In the genomic region with DNA sequence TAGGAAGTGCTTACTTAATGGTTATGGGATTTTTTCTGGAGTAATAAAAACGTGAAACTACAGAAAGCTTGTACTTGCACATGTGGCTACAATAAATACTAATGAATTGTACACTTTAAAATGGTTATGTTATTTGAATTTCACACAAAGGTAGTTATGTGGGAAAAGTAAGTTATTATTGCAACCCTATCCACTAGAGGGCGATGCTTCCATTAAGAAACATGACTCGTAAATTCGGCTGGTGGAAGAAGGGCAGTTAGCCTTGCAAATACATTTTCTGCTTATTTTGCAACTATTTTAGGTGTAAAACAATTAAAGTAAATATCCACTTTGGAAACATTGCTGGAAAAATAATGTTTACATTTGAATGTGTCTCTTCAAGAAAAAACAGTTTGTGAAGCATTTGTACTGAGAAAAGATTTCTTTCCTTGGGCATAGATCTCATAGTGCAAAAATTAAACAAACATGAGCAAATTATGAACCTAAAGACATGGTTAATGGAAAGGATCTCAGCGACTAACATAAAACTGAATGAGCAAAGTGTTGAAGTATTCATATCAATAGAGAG, we compare ENCODE assay signal across 8 cellular contexts.
DNase-seq lines count a peak whose midpoint lies in the region; ATAC-seq and TF ChIP-seq lines count a peak whose summit lies in the region.

No MANE protein-coding gene starts in this region.

- peak; percentile 91 for DNase-seq in A673 (ENCODE audit: low spot score)
- peak; percentile 20 for DNase-seq in GM10248 (ENCODE audit: extremely low spot score)
- DNase-seq in NCI-H2107 treated with DMSO at 0.1 percent for 48 hours (lab: John Stamatoyannopoulos, UW; ENCODE audit: unreplicated experiment): peak; percentile 49
- peak in 5 of 7 donors; percentile 16 to 41 (median 31) for DNase-seq in adrenal gland
- peak; percentile 85 for DNase-seq in inferior parietal cortex (ENCODE audit: extremely low spot score)
- DNase-seq in thyroid gland: peak in 1 of 2 donors; percentile 14
- no peak for DNase-seq in activated CD4-positive, alpha-beta memory T cell treated with anti-CD3 and anti-CD28 coated beads for 36 hours

- TF ChIP-seq POLR2A in adrenal gland (IDR thresholded peaks at IDR 0.05): no peak
- no peak for TF ChIP-seq POLR2A in thyroid gland (IDR thresholded peaks at IDR 0.05)

- H3K9me3 ChIP-seq in A673 (ENCODE audit: low read depth, low read length, poor library complexity, severe bottlenecking) (no peaks in the 10 kb centered on the region), adrenal gland (replicated peaks in 1 of 3) (no peaks in the 10 kb centered on the region), thyroid gland (no peaks in the 10 kb centered on the region)

- H3K4me1 ChIP-seq in A673 (ENCODE audit: insufficient read depth, low read length, poor library complexity, severe bottlenecking): peaks cover 55% of the 10 kb centered on the region
- H3K4me1 ChIP-seq in adrenal gland (replicated peaks in 1 of 2): peaks cover 0 to 6% of the 10 kb centered on the region in 2 donors
- no peaks in the 10 kb centered on the region for H3K4me1 ChIP-seq in thyroid gland

- H3K27me3 Mint-ChIP-seq in activated CD4-positive, alpha-beta memory T cell treated with anti-CD3 and anti-CD28 coated beads for 36 hours: peaks cover 8% of the 10 kb centered on the region

- BruUV-seq in A673 (replicated peaks; lab: Mats Ljungman, UMichigan): no TSS peak

- TF ChIP-seq CTCF in A673 (conservative IDR thresholded peaks at IDR 0.05; ENCODE audit: low read depth, low read length): peak; percentile 83
- peak; percentile 68 for TF ChIP-seq CTCF in GM10248 (IDR thresholded peaks at IDR 0.05; ENCODE audit: control extremely low read depth, extremely low read depth, low read depth, missing control alignments)
- TF ChIP-seq CTCF in adrenal gland (IDR thresholded peaks at IDR 0.05): peak; percentile 62 to 82 (median 72)
- peak; percentile 41 to 86 (median 66) for TF ChIP-seq CTCF in thyroid gland (IDR thresholded peaks at IDR 0.05)

- H3K27me3 ChIP-seq in A673 (replicated peaks; ENCODE audit: insufficient read depth, low read depth, low read length, poor library complexity): no peaks in the 10 kb centered on the region
- H3K27me3 ChIP-seq in adrenal gland: peaks cover 5% of the 10 kb centered on the region
- H3K27me3 ChIP-seq in thyroid gland: no peaks in the 10 kb centered on the region

- H3K4me3 ChIP-seq in A673 (ENCODE audit: low read depth, low read length, poor library complexity, severe bottlenecking) (no peak overlapping the region), adrenal gland (no peak overlapping the region), thyroid gland (replicated peaks in 1 of 3) (no peak overlapping the region)

- no peaks in the 10 kb centered on the region for H3K4me1 Mint-ChIP-seq in activated CD4-positive, alpha-beta memory T cell treated with anti-CD3 and anti-CD28 coated beads for 36 hours (ENCODE audit: low read depth)

- 1 to 3% (median 2%) methylated on average over 5 of the region's 5 CpGs for WGBS in adrenal gland, 4 donors
- WGBS in thyroid gland, 2 donors: 1 to 3% methylated on average over 5 of the region's 5 CpGs

- H3K36me3 ChIP-seq in A673 (ENCODE audit: insufficient read depth, low read length, poor library complexity, severe bottlenecking): no peaks in the 10 kb centered on the region
- no peaks in the 10 kb centered on the region for H3K36me3 ChIP-seq in adrenal gland (replicated peaks in 1 of 2)
- H3K36me3 ChIP-seq in thyroid gland: no peaks in the 10 kb centered on the region

- no peaks in the 10 kb centered on the region for H3K9me3 Mint-ChIP-seq in activated CD4-positive, alpha-beta memory T cell treated with anti-CD3 and anti-CD28 coated beads for 36 hours

- ATAC-seq in HG02970 (IDR thresholded peaks at IDR 0.05; ENCODE audit: low FRiP score, unreplicated experiment): peak; percentile 67

- no peak overlapping the region for H3K27ac Mint-ChIP-seq in activated CD4-positive, alpha-beta memory T cell treated with anti-CD3 and anti-CD28 coated beads for 36 hours

- H3K27ac ChIP-seq in A673 (ENCODE audit: low read depth, low read length, poor library complexity, severe bottlenecking): peak overlapping the region; percentile 61
- H3K27ac ChIP-seq in adrenal gland: no peak overlapping the region
- no peak overlapping the region for H3K27ac ChIP-seq in thyroid gland

- no peak overlapping the region for H3K4me3 Mint-ChIP-seq in activated CD4-positive, alpha-beta memory T cell treated with anti-CD3 and anti-CD28 coated beads for 36 hours

- intact Hi-C loops in A673 (cut with micrococcal nuclease; ENCODE audit: unreplicated experiment) (loop anchor here (1.0 to 10.0 kb wide), 6 partner anchors 71 to 723 kb away; a partner anchor contains a TSS), adrenal gland (cut with DNase I) (loop anchor here in 1 of 2 donors (5.0 to 10.0 kb wide), 2 partner anchors 296 to 473 kb away; no protein-coding TSS in a partner anchor), thyroid gland (cut with DNase I) (loop anchor here (5.0 to 10.0 kb wide), 2 partner anchors 301 to 473 kb away; no protein-coding TSS in a partner anchor)
- intact Hi-C loops in activated CD4-positive, alpha-beta memory T cell treated with anti-CD3 and anti-CD28 coated beads for 36 hours (cut with micrococcal nuclease): loop anchor here (1.0 to 10.0 kb wide), 5 partner anchors 296 to 726 kb away; no protein-coding TSS in a partner anchor

- POLR2A ChIA-PET in A673 (lab: Charles Lee; ENCODE audit: low non-redundant PET) (no interaction called here), GM10248 (lab: Yijun Ruan, JAX) (no interaction called here)
- POLR2A ChIA-PET in activated CD4-positive, alpha-beta memory T cell treated with anti-CD3 and anti-CD28 coated beads for 36 hours (lab: Charles Lee): no interaction called here

- H3K36me3 Mint-ChIP-seq in activated CD4-positive, alpha-beta memory T cell treated with anti-CD3 and anti-CD28 coated beads for 36 hours: no peaks in the 10 kb centered on the region

- CTCF ChIA-PET in A673 (lab: Charles Lee): interaction anchor here (1.0 to 1.7 kb wide), 3 partner anchors 68 to 473 kb away, joined by 3 to 8 read pairs (median 4); a partner anchor contains a TSS
- CTCF ChIA-PET in GM10248 (lab: Yijun Ruan, JAX): interaction anchor here (0.7 to 3.1 kb wide), 9 partner anchors 9 to 472 kb away, joined by 3 to 34 read pairs (median 3); no protein-coding TSS in a partner anchor
- CTCF ChIA-PET in activated CD4-positive, alpha-beta memory T cell treated with anti-CD3 and anti-CD28 coated beads for 36 hours (lab: Charles Lee): interaction anchor here (0.6 to 4.1 kb wide), 2 partner anchors 24 to 472 kb away, joined by 5 to 50 read pairs; no protein-coding TSS in a partner anchor
